21 cellular contexts compared by ENCODE assay signal in the genomic region with DNA sequence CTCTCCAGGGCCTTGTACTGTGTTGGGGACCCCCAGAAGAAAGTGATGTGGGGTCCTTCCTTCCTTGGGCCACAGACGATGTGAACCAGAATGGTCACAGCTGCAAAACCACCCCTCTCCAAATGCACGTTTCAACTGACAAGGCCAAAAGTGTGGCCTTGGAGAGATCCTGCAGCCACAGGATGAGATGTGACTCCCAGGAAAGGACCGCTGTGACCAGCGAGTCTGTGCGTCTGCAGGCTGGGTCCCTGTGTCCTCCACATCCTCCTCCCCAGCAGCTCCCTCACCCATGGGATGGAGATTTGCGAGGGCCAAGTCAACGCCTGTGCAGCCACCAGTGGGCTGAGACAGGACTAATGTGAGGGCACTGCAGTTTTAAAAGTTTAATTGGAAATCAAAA.
A peak's percentile ranks its signal among the peaks of the same experiment; 100 is the strongest.
DNase-seq lines count a peak whose midpoint lies in the region; TF ChIP-seq lines count a peak whose summit lies in the region.
"Had no signal": no experiment of that assay in that cellular context is flagged by ENCODE, and none has a peak within 500 bp of the region (broad histone marks: within the 10 kb centered on the region; RNA-seq: fewer than 3 reads in every experiment).

No MANE protein-coding gene starts in this region.

- no peak overlapping the region for H3K27ac Mint-ChIP-seq in osteocyte (ENCODE audit: unreplicated experiment)
- H3K27ac Mint-ChIP-seq: CD4-positive, CD25-positive, alpha-beta regulatory T cell; HFFc6 had no signal

- H3K36me3 Mint-ChIP-seq in osteocyte (ENCODE audit: unreplicated experiment) = no peaks in the 10 kb centered on the region
- H3K36me3 Mint-ChIP-seq: CD4-positive, CD25-positive, alpha-beta regulatory T cell had no signal

- no peaks in the 10 kb centered on the region for H3K27me3 Mint-ChIP-seq in osteocyte (ENCODE audit: unreplicated experiment)
- H3K27me3 Mint-ChIP-seq: CD4-positive, CD25-positive, alpha-beta regulatory T cell had no signal

- DNase-seq in activated CD8-positive, alpha-beta memory T cell treated with anti-CD3 and anti-CD28 coated beads, Interleukin-2, amount 50 U/mL, for 48 hours = peak; percentile 32
- no peak for DNase-seq in activated CD8-positive, alpha-beta memory T cell treated with anti-CD3 and anti-CD28 coated beads for 24 hours
- peak; percentile 46 for DNase-seq in islet precursor cell
- DNase-seq in osteocyte (ENCODE audit: extremely low spot score, unreplicated experiment) = peak; percentile 62
- peak; percentile 23 for DNase-seq in ureter (ENCODE audit: low spot score)
- DNase-seq in activated CD4-positive, alpha-beta T cell treated with anti-CD3 and anti-CD28 coated beads for 1 hour = no peak
- no peak for DNase-seq in pons (ENCODE audit: low spot score)
- no peak for DNase-seq in activated CD4-positive, alpha-beta T cell treated with anti-CD3 and anti-CD28 coated beads for 4 hours
- DNase-seq: CD4-positive, CD25-positive, alpha-beta regulatory T cell; DMS153; GM23248; HFFc6; NCI-H1092 treated with DMSO at 0.1 percent for 48 hours; NCI-H1436; NCI-H187; NCI-H2081 treated with DMSO at 0.1 percent for 48 hours; NCI-H2171; NCI-H226; NCI-H510A; NCI-H69; SHP77 treated with DMSO at 0.1 percent for 48 hours had no signal

- no peak for TF ChIP-seq CTCF in osteocyte (IDR thresholded peaks at IDR 0.05)

- H3K4me1 Mint-ChIP-seq in osteocyte (ENCODE audit: unreplicated experiment) = no peaks in the 10 kb centered on the region
- H3K4me1 Mint-ChIP-seq: CD4-positive, CD25-positive, alpha-beta regulatory T cell had no signal

- peaks cover 16% of the 10 kb centered on the region for H3K9me3 Mint-ChIP-seq in osteocyte (ENCODE audit: unreplicated experiment)

- H3K4me3 Mint-ChIP-seq in osteocyte (ENCODE audit: unreplicated experiment) = no peak overlapping the region
- H3K4me3 Mint-ChIP-seq: CD4-positive, CD25-positive, alpha-beta regulatory T cell; HFFc6 had no signal

Comparison
In these comparisons a context has a peak if more than half of its experiments do, and no peak if none do; other contexts are left out.
1. DNase-seq: peak in activated CD8-positive, alpha-beta memory T cell treated with anti-CD3 and anti-CD28 coated beads, Interleukin-2, amount 50 U/mL, for 48 hours (single experiment), islet precursor cell (single experiment), osteocyte (single experiment) and ureter (single experiment); none in activated CD8-positive, alpha-beta memory T cell treated with anti-CD3 and anti-CD28 coated beads for 24 hours (single experiment), activated CD4-positive, alpha-beta T cell treated with anti-CD3 and anti-CD28 coated beads for 1 hour (single experiment), pons (single experiment) and activated CD4-positive, alpha-beta T cell treated with anti-CD3 and anti-CD28 coated beads for 4 hours (0 of 2).